ENCODE assay signal across 8 cellular contexts in the genomic region with DNA sequence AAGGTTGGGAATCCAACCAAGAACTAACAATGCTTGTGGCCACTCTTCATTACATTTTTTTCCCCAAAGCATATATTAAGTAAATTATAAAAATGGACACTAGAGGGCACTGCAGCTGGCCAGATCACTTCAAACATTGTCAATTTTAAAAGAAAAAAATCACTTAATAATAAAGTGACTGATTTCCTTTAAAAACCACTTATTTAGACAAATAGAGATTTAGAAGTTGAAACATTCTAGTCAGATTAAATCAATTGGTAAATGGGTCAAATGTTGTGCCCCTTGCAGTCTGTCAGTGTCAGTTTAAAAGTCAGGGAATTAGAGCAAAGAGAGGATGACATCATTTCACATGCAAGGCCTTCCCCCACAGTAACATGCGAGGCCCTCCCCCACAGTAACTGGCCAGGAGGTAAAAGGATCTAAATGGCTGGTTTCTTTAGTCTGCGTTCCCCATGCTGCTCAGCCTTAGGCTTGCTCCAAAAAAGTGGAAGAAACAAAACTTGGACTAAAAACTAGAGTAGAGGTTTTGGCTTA.
DNase-seq lines count a peak whose midpoint lies in the region; ATAC-seq and TF ChIP-seq lines count a peak whose summit lies in the region.

No MANE protein-coding gene starts in this region.

- in situ Hi-C loops in GM13977 (cut with MboI; ENCODE audit: low pct_unique_long_range_greater_than_20kb, low sequenced_read_pairs, unreplicated experiment): no loop called here
- in situ Hi-C loops in astrocyte of the spinal cord (cut with HindIII; ENCODE audit: low sequenced_read_pairs): no loop called here

- POLR2A ChIA-PET in AG04449 (lab: Yijun Ruan, JAX): interaction anchor here (0.9 kb wide), 1 partner anchor 470 kb away, joined by 3 read pairs; a partner anchor contains a TSS

- intact Hi-C loops in uterus (cut with DNase I; ENCODE audit: low total_unique reads): no loop called here

- H3K27ac ChIP-seq in uterus: no peak overlapping the region

- H3K4me3 ChIP-seq in AG04449 (ENCODE audit: low read depth, low read length): no peak overlapping the region
- no peak overlapping the region for H3K4me3 ChIP-seq in astrocyte of the spinal cord (ENCODE audit: low read depth, low read length)
- no peak overlapping the region for H3K4me3 ChIP-seq in kidney epithelial cell (ENCODE audit: low read depth, low read length)
- H3K4me3 ChIP-seq in uterus: no peak overlapping the region

- no peak for ATAC-seq in HG02852 (IDR thresholded peaks at IDR 0.05; ENCODE audit: unreplicated experiment)
- ATAC-seq in GM19452 (IDR thresholded peaks at IDR 0.05; ENCODE audit: unreplicated experiment): no peak

- TF ChIP-seq POLR2A in uterus (IDR thresholded peaks at IDR 0.05): no peak

- no peaks in the 10 kb centered on the region for H3K36me3 ChIP-seq in kidney epithelial cell (ENCODE audit: control insufficient read depth, insufficient read depth, low read length)
- no peaks in the 10 kb centered on the region for H3K36me3 ChIP-seq in uterus

- TF ChIP-seq CTCF in AG04449 (IDR thresholded peaks at IDR 0.05; ENCODE audit: insufficient read depth, low read length, missing control alignments) (peak; percentile 12), GM13977 (IDR thresholded peaks at IDR 0.05; ENCODE audit: extremely low read depth, insufficient read depth, missing control alignments) (peak; percentile 45), astrocyte of the spinal cord (IDR thresholded peaks at IDR 0.05; ENCODE audit: low read depth, low read length) (peak; percentile 41), kidney epithelial cell (IDR thresholded peaks at IDR 0.05; ENCODE audit: insufficient read depth, low read length, poor library complexity, severe bottlenecking) (peak; percentile 55), uterus (IDR thresholded peaks at IDR 0.05) (peak; percentile 52 to 66 (median 60))

- H3K27me3 ChIP-seq in kidney epithelial cell (ENCODE audit: control insufficient read depth, insufficient read depth, low read length) (no peaks in the 10 kb centered on the region), uterus (peaks cover 0 to 18% of the 10 kb centered on the region in 2 donors)

- H3K9me3 ChIP-seq in uterus: no peaks in the 10 kb centered on the region

- DNase-seq in AG04449 (ENCODE audit: low read depth, low spot score): no peak
- no peak for DNase-seq in GM13977 (ENCODE audit: low spot score)
- DNase-seq in NCI-H2227 treated with DMSO at 0.1 percent for 48 hours (lab: John Stamatoyannopoulos, UW): peak; percentile 47
- peak; percentile 85 for DNase-seq in astrocyte of the spinal cord (ENCODE audit: low read depth, low spot score)
- peak; percentile 35 for DNase-seq in kidney epithelial cell (ENCODE audit: low read depth)
- no peak for DNase-seq in uterus

- CTCF ChIA-PET in AG04449 (lab: Yijun Ruan, JAX): interaction anchor here (0.8 to 2.9 kb wide), 18 partner anchors 8 to 790 kb away, joined by 3 to 23 read pairs (median 3); a partner anchor contains a TSS

- no peaks in the 10 kb centered on the region for H3K4me1 ChIP-seq in uterus

Comparison
In these comparisons a context has a peak if more than half of its experiments do, and no peak if none do; other contexts are left out.
1. DNase-seq: peak in NCI-H2227 treated with DMSO at 0.1 percent for 48 hours (single experiment), astrocyte of the spinal cord (single experiment) and kidney epithelial cell (single experiment); none in AG04449 (single experiment), GM13977 (single experiment) and uterus (0 of 2).
2. Peak in every context shown above with its lines, with median percentiles within 50 percentile points of each other: CTCF ChIP-seq.